ENCODE assay signal across 14 cellular contexts in the genomic region with DNA sequence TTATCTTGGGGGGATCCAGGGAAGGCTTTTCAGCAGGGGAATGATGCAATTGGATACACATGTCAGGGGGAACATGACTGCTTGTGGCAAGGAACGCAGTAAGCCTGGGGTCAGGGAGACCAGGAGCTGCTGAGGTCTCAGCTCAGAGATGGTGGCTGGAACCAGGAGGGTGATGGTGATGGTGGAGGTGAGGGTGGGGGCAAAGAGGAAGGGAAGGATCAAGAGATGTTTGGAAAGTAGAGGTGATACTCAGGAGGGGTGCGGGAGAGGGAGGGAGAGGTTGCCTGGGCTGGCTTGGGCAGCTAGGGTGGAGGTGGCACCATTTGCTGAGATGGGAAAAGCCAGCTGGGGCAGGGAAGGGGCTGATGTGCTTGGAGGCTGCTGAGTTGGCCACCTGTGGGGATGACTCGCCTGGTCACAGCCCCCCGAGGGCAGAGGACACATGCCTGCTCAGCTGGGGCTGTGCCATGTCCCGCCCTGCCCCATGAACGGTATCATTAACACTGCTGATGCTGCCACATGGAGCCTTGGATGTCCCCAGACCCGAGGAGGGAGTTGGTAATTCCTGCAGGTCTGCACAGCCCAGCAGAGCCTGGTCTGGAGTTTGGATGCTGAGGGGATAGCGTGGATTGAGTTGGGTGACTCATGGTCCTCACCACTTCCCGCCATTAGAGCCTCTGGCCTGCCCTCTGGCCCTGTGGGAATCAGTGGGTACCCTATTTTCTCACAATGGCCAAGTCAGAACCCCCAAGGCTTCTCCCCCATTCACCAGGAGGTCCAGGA. TPM values are rescaled to one million over a fixed set of nuclear protein-coding genes. Genes with fewer than 3 reads are reported as not detected.
A peak's percentile ranks its signal among the peaks of the same experiment; 100 is the strongest.
DNase-seq lines count a peak whose midpoint lies in the region; TF ChIP-seq lines count a peak whose summit lies in the region.
"Had no signal": no experiment of that assay in that cellular context is flagged by ENCODE, and none has a peak within 500 bp of the region (broad histone marks: within the 10 kb centered on the region; RNA-seq: fewer than 3 reads in every experiment).

No MANE protein-coding gene starts in this region.

- H3K9me3 Mint-ChIP-seq in mesothelial cell of epicardium = no peaks in the 10 kb centered on the region
- H3K9me3 Mint-ChIP-seq: naive thymus-derived CD8-positive, alpha-beta T cell had no signal

- peak; percentile 58 for DNase-seq in A172 (ENCODE audit: low spot score)
- peak; percentile 64 for DNase-seq in EL
- peak; percentile 90 for DNase-seq in RPMI7951 (ENCODE audit: low read depth)
- peak; percentile 83 for DNase-seq in kidney tubule cell (ENCODE audit: low spot score)
- DNase-seq in UCSD-AML1 (lab: John Stamatoyannopoulos, UW; ENCODE audit: unreplicated experiment) = no peak
- DNase-seq in mesothelial cell of epicardium (ENCODE audit: low spot score in 2 of 2, unreplicated experiment in 2 of 2) = no peak
- no peak for DNase-seq in NCI-H2171 treated with DMSO at 0.1 percent for 48 hours (lab: John Stamatoyannopoulos, UW)
- no peak for DNase-seq in SKM-1 (lab: John Stamatoyannopoulos, UW; ENCODE audit: unreplicated experiment)
- DNase-seq: AML-193, caudate nucleus, left ventricle myocardium inferior, NCI-H146 had no signal

- no peak overlapping the region for H3K4me3 Mint-ChIP-seq in mesothelial cell of epicardium

- no peak overlapping the region for H3K27ac Mint-ChIP-seq in mesothelial cell of epicardium

- H3K4me1 Mint-ChIP-seq in mesothelial cell of epicardium = peaks cover 31% of the 10 kb centered on the region

- H3K36me3 Mint-ChIP-seq in mesothelial cell of epicardium = no peaks in the 10 kb centered on the region
- H3K36me3 Mint-ChIP-seq: naive thymus-derived CD8-positive, alpha-beta T cell had no signal

- TF ChIP-seq CTCF in mesothelial cell of epicardium (IDR thresholded peaks at IDR 0.05; ENCODE audit: unreplicated experiment) = no peak

- peaks cover under 1% of the 10 kb centered on the region for H3K27me3 Mint-ChIP-seq in mesothelial cell of epicardium (ENCODE audit: low read depth)

RNA-seq across cellular contexts. Expression of a gene that starts 6.3 kb away (rescaled TPM):
- 1.7 and 3.5 TPM in 2 replicates for total RNA-seq in A172 (2014; rRNA removed; shearing (Covaris generic))
- 1.9 and 2.4 TPM in 2 replicates for total RNA-seq in RPMI7951 (2014; rRNA removed; shearing (Covaris generic))
- total RNA-seq in mesothelial cell of epicardium = 0.09 TPM in 1 of 3 replicates, not detected in the others
- total RNA-seq: left ventricle myocardium inferior; naive thymus-derived CD8-positive, alpha-beta T cell; NCI-H460 had no signal

RNA-seq across cellular contexts. Expression of a gene that starts 50.2 kb away (rescaled TPM):
- total RNA-seq in A172 (2014; rRNA removed; shearing (Covaris generic)) = 2.1 and 5.4 TPM in 2 replicates
- 44.9 and 48.8 TPM in 2 replicates for total RNA-seq in RPMI7951 (2014; rRNA removed; shearing (Covaris generic))
- 0.07 TPM in 1 of 3 replicates, not detected in the others for total RNA-seq in mesothelial cell of epicardium
- total RNA-seq: left ventricle myocardium inferior; naive thymus-derived CD8-positive, alpha-beta T cell; NCI-H460 had no signal

Comparison
In these comparisons a context has a peak if more than half of its experiments do, and no peak if none do; other contexts are left out.
1. DNase-seq: peak in A172 (single experiment), EL (single experiment), RPMI7951 (single experiment) and kidney tubule cell (single experiment); none in UCSD-AML1 (single experiment), mesothelial cell of epicardium (0 of 2), NCI-H2171 treated with DMSO at 0.1 percent for 48 hours (single experiment) and SKM-1 (single experiment).